19 cellular contexts compared by ENCODE assay signal in genomic region chr7:133691727-133692450, GRCh38.
A peak's percentile ranks its signal among the peaks of the same experiment; 100 is the strongest.
DNase-seq lines count a peak whose midpoint lies in the region; ATAC-seq and TF ChIP-seq lines count a peak whose summit lies in the region.
"Had no signal": no experiment of that assay in that cellular context is flagged by ENCODE, and none has a peak within 500 bp of the region (broad histone marks: within the 10 kb centered on the region; RNA-seq: fewer than 3 reads in every experiment).

No MANE protein-coding gene starts in this region.

- no peak for DNase-seq in Right ventricle myocardium superior
- no peak for DNase-seq in left ventricle myocardium inferior
- peak; percentile 28 for DNase-seq in amniotic epithelial cell (ENCODE audit: low read depth)
- DNase-seq in fibroblast of the conjunctiva (ENCODE audit: low read depth) = peak; percentile 38
- no peak for DNase-seq in kidney glomerular epithelial cell (lab: John Stamatoyannopoulos, UW)
- DNase-seq in ACHN = no peak
- DNase-seq: CD8-positive, alpha-beta T cell; DMS79; KBM-7; NCI-H1436; NCI-H2029; NCI-H2171; NCI-H510A; NCI-H82 had no signal

- H3K4me1 ChIP-seq in left ventricle myocardium inferior = peaks cover 40% of the 10 kb centered on the region
- H3K4me1 ChIP-seq in subcutaneous abdominal adipose tissue (ENCODE audit: control insufficient read depth in 5 of 5, insufficient read depth in 5 of 5, low read length in 5 of 5) = peaks cover 0 to 30% (median 13%) of the 10 kb centered on the region in 5 donors

- ATAC-seq in Right ventricle myocardium superior (ENCODE audit: poor library complexity) (peak; percentile 58), GM18907 (IDR thresholded peaks at IDR 0.05; ENCODE audit: unreplicated experiment) (no peak)
- ATAC-seq: CD8-positive, alpha-beta T cell; GM23338; Panc1 had no signal

- H3K9me3 ChIP-seq in left ventricle myocardium inferior (replicated peaks) (no peaks in the 10 kb centered on the region), subcutaneous abdominal adipose tissue (ENCODE audit: control insufficient read depth in 5 of 5, low read length in 5 of 5) (no peaks in the 10 kb centered on the region)

- H3K9ac ChIP-seq in subcutaneous abdominal adipose tissue (ENCODE audit: low read length in 5 of 5) = no peak overlapping the region

- in situ Hi-C loops in ACHN (cut with HindIII; ENCODE audit: low pct_ligation_motif_present, low pct_unique_long_range_greater_than_20kb, low sequenced_read_pairs) = no loop called here

- H3K27me3 ChIP-seq in left ventricle myocardium inferior (ENCODE audit: low read depth) (no peaks in the 10 kb centered on the region), subcutaneous abdominal adipose tissue (ENCODE audit: control insufficient read depth in 5 of 5, insufficient read depth in 4 of 5, low read length in 5 of 5) (no peaks in the 10 kb centered on the region)

- intact Hi-C loops in Right ventricle myocardium superior (cut with DNase I) (no loop called here), left ventricle myocardium inferior (cut with micrococcal nuclease) (no loop called here)

- H3K4me3 ChIP-seq in left ventricle myocardium inferior (no peak overlapping the region), subcutaneous abdominal adipose tissue (ENCODE audit: low read depth in 1 of 5, low read length in 5 of 5) (peak overlapping the region in 1 of 5 donors; percentile 1)
- H3K4me3 ChIP-seq: GM23338, SK-N-MC had no signal

- H3K27ac ChIP-seq in left ventricle myocardium inferior (replicated peaks) (no peak overlapping the region), subcutaneous abdominal adipose tissue (ENCODE audit: low read depth, low read length) (peak overlapping the region; percentile 66)
- H3K27ac ChIP-seq: SK-N-MC had no signal

- H3K36me3 ChIP-seq in left ventricle myocardium inferior = no peaks in the 10 kb centered on the region
- H3K36me3 ChIP-seq in subcutaneous abdominal adipose tissue (ENCODE audit: control insufficient read depth in 5 of 5, insufficient read depth in 5 of 5, low read length in 5 of 5) = no peaks in the 10 kb centered on the region

- TF ChIP-seq CTCF in left ventricle myocardium inferior (IDR thresholded peaks at IDR 0.05; ENCODE audit: borderline replicate concordance) = no peak

Comparison
In these comparisons a context has a peak if more than half of its experiments do, and no peak if none do; other contexts are left out.
1. DNase-seq: peak in amniotic epithelial cell (single experiment) and fibroblast of the conjunctiva (single experiment); none in Right ventricle myocardium superior (single experiment), left ventricle myocardium inferior (single experiment), kidney glomerular epithelial cell (single experiment) and ACHN (single experiment).